In the genomic region with DNA sequence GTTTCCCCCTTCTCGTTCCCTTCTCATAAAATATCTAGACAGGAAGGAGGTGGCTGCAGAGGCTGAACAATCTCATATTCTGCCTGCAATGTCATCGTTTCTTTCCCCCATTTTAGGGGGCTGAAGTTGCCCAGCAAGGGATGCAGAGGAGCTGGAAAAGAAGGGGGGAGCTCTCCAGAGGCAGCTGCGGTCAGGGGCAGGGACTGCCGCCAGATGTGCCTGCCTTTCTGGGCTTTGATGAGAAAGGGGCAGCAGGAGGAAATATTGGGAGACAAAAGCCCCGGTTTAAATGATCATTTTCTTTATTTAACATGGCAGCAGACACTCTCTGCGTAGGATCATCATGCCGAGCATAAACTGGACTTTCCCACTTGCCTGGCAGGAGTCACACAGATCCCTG, we compare ENCODE assay signal across 24 cellular contexts. TPM values are rescaled to one million over a fixed set of nuclear protein-coding genes. Genes with fewer than 3 reads are reported as not detected.
DNase-seq lines count a peak whose midpoint lies in the region; ATAC-seq and TF ChIP-seq lines count a peak whose summit lies in the region.
"Had no signal": no experiment of that assay in that cellular context is flagged by ENCODE, and none has a peak within 500 bp of the region (broad histone marks: within the 10 kb centered on the region; RNA-seq: fewer than 3 reads in every experiment).

No MANE protein-coding gene starts in this region.

- no peaks in the 10 kb centered on the region for H3K79me2 ChIP-seq in GM23338 (replicated peaks; ENCODE audit: insufficient read depth)

- H3F3A ChIP-seq in GM23338 (replicated peaks; ENCODE audit: low read depth), result no peaks in the 10 kb centered on the region

- no peak overlapping the region for H3K18ac ChIP-seq in neuronal stem cell (ENCODE audit: low read length)

- no peaks in the 10 kb centered on the region for H3K9me2 ChIP-seq in GM23338 (ENCODE audit: insufficient read depth)

- DNase-seq in GM23338 (ENCODE audit: low spot score) (peak; percentile 15), neuronal stem cell (ENCODE audit: low spot score) (no peak), cardiac septum (ENCODE audit: low spot score) (no peak), upper lobe of left lung (no peak)
- DNase-seq in effector CD4-positive, alpha-beta T cell, result no peak
- DNase-seq in activated effector memory CD4-positive, alpha-beta T cell treated with anti-CD3 and anti-CD28 coated beads, Interleukin-2, amount 50 U/mL, for 16 hours, result no peak
- DNase-seq: ACHN; activated CD4-positive, alpha-beta T cell treated with anti-CD3 and anti-CD28 coated beads, Interleukin-2, amount 50 U/mL, for 1 hour; activated CD8-positive, alpha-beta memory T cell treated with anti-CD3 and anti-CD28 coated beads, Interleukin-2, amount 10 ng/mL, durations not matched to agents 7 days and 5 days; activated naive CD4-positive, alpha-beta T cell treated with Interleukin-2 at 50 U/mL for 16 hours; activated T-cell treated with anti-CD3 and anti-CD28 coated beads, Interleukin-2, amount 50 U/mL, for 72 hours; DMS53; HCEC 1CT; heart left ventricle; left cardiac atrium; NCI-H1105; NCI-H345; NCI-H748 treated with DMSO at 0.1 percent for 48 hours; small intestine; stimulated activated naive CD8-positive, alpha-beta T cell treated with anti-CD3 and anti-CD28 coated beads, Interleukin-15, amount 100 ng/mL, for 72 hours; tibial artery had no signal

- H3K27ac Mint-ChIP-seq in GM23338, result peak overlapping the region; percentile 60
- H3K27ac Mint-ChIP-seq: activated CD8-positive, alpha-beta memory T cell treated with anti-CD3 and anti-CD28 coated beads, Interleukin-2, amount 10 ng/mL, durations not matched to agents 7 days and 5 days; activated T-cell treated with anti-CD3 and anti-CD28 coated beads, Interleukin-2, amount 50 U/mL, for 72 hours; stimulated activated naive CD8-positive, alpha-beta T cell treated with anti-CD3 and anti-CD28 coated beads, Interleukin-15, amount 100 ng/mL, for 72 hours; T-helper 1 cell treated with Interleukin-12 subunit alpha and Interleukin-12 subunit beta and Interleukin-4 antibody, amounts not matched to agents 30 μg/mL and 1 μg/mL, for 36 hours had no signal

- no peak overlapping the region for H2AK5ac ChIP-seq in neuronal stem cell (ENCODE audit: low read depth, low read length)

- peak; percentile 80 for ATAC-seq in GM23338
- ATAC-seq in SK-N-SH treated with all-trans-retinoic acid at 6 μM for 48 hours, result peak; percentile 67
- ATAC-seq in upper lobe of left lung (ENCODE audit: low FRiP score in 2 of 2), result no peak
- ATAC-seq: activated CD8-positive, alpha-beta memory T cell treated with anti-CD3 and anti-CD28 coated beads, Interleukin-2, amount 10 ng/mL, durations not matched to agents 7 days and 5 days; activated T-cell treated with anti-CD3 and anti-CD28 coated beads, Interleukin-2, amount 50 U/mL, for 72 hours; heart left ventricle; left cardiac atrium; stimulated activated naive CD8-positive, alpha-beta T cell treated with anti-CD3 and anti-CD28 coated beads, Interleukin-15, amount 100 ng/mL, for 72 hours had no signal

- H3K36me3 ChIP-seq in GM23338 (ENCODE audit: insufficient read depth) (no peaks in the 10 kb centered on the region), iPS-18a (ENCODE audit: control insufficient read depth, low read depth, low read length) (no peaks in the 10 kb centered on the region), neuronal stem cell (replicated peaks in 1 of 2; ENCODE audit: control insufficient read depth in 2 of 2, insufficient read depth in 2 of 2, low read length in 2 of 2) (no peaks in the 10 kb centered on the region), upper lobe of left lung (no peaks in the 10 kb centered on the region)
- H3K36me3 ChIP-seq: heart left ventricle, tibial artery had no signal

- no peak overlapping the region for H3K23ac ChIP-seq in neuronal stem cell (ENCODE audit: low read depth, low read length, poor library complexity)

- no peak overlapping the region for H3K4ac ChIP-seq in neuronal stem cell (ENCODE audit: low read length)

- no peak overlapping the region for H3K9ac ChIP-seq in iPS-18a (ENCODE audit: low read length)
- no peak overlapping the region for H3K9ac ChIP-seq in neuronal stem cell (ENCODE audit: low read depth, low read length, poor library complexity)

- H3K4me3 Mint-ChIP-seq in GM23338, result peak overlapping the region; percentile 44
- H3K4me3 Mint-ChIP-seq: activated CD8-positive, alpha-beta memory T cell treated with anti-CD3 and anti-CD28 coated beads, Interleukin-2, amount 10 ng/mL, durations not matched to agents 7 days and 5 days; activated T-cell treated with anti-CD3 and anti-CD28 coated beads, Interleukin-2, amount 50 U/mL, for 72 hours; stimulated activated naive CD8-positive, alpha-beta T cell treated with anti-CD3 and anti-CD28 coated beads, Interleukin-15, amount 100 ng/mL, for 72 hours; T-helper 1 cell treated with Interleukin-12 subunit alpha and Interleukin-12 subunit beta and Interleukin-4 antibody, amounts not matched to agents 30 μg/mL and 1 μg/mL, for 36 hours had no signal

- H3K4me3 ChIP-seq in GM23338 (no peak overlapping the region), iPS-18a (ENCODE audit: low read length) (peak overlapping the region; percentile 10), neuronal stem cell (ENCODE audit: low read length in 2 of 2) (no peak overlapping the region), upper lobe of left lung (no peak overlapping the region)
- H3K4me3 ChIP-seq: heart left ventricle, tibial artery had no signal

- H3K27ac ChIP-seq in GM23338 (ENCODE audit: low read depth) (no peak overlapping the region), iPS-18a (ENCODE audit: low read length) (no peak overlapping the region), neuronal stem cell (replicated peaks; ENCODE audit: low read length) (no peak overlapping the region), upper lobe of left lung (no peak overlapping the region)
- H3K27ac ChIP-seq: heart left ventricle, tibial artery had no signal

- no peak overlapping the region for H2BK5ac ChIP-seq in neuronal stem cell (ENCODE audit: low read length)

- peaks cover 19% of the 10 kb centered on the region for H3K4me1 Mint-ChIP-seq in GM23338
- H3K4me1 Mint-ChIP-seq: activated CD8-positive, alpha-beta memory T cell treated with anti-CD3 and anti-CD28 coated beads, Interleukin-2, amount 10 ng/mL, durations not matched to agents 7 days and 5 days; stimulated activated naive CD8-positive, alpha-beta T cell treated with anti-CD3 and anti-CD28 coated beads, Interleukin-15, amount 100 ng/mL, for 72 hours had no signal

- no peak overlapping the region for H3K14ac ChIP-seq in neuronal stem cell (ENCODE audit: low read length)

- H3K27me3 ChIP-seq in GM23338 (ENCODE audit: insufficient read depth), result no peaks in the 10 kb centered on the region
- no peaks in the 10 kb centered on the region for H3K27me3 ChIP-seq in iPS-18a (ENCODE audit: control insufficient read depth, insufficient read depth, low read length)
- H3K27me3 ChIP-seq in neuronal stem cell (ENCODE audit: control insufficient read depth in 3 of 3, insufficient read depth in 3 of 3, low read depth in 1 of 3, low read length in 3 of 3), result no peaks in the 10 kb centered on the region
- H3K27me3 ChIP-seq in upper lobe of left lung, result no peaks in the 10 kb centered on the region
- H3K27me3 ChIP-seq: heart left ventricle had no signal

- WGBS in neuronal stem cell (ENCODE audit: extremely low coverage in 2 of 2, insufficient read length in 2 of 2, insufficient replicate concordance in 1 of 2), 2 donors, result no CpG with 5 or more reads among the region's 7 CpGs
- WGBS in upper lobe of left lung, 2 donors, result 38 to 42% methylated on average over 7 of the region's 7 CpGs

- no peaks in the 10 kb centered on the region for H3K9me3 Mint-ChIP-seq in GM23338
- H3K9me3 Mint-ChIP-seq: activated T-cell treated with anti-CD3 and anti-CD28 coated beads, Interleukin-2, amount 50 U/mL, for 72 hours; stimulated activated naive CD8-positive, alpha-beta T cell treated with anti-CD3 and anti-CD28 coated beads, Interleukin-15, amount 100 ng/mL, for 72 hours; T-helper 1 cell treated with Interleukin-12 subunit alpha and Interleukin-12 subunit beta and Interleukin-4 antibody, amounts not matched to agents 30 μg/mL and 1 μg/mL, for 36 hours had no signal

- no peak overlapping the region for H2BK15ac ChIP-seq in neuronal stem cell (ENCODE audit: low read length)

- H4K8ac ChIP-seq in neuronal stem cell (ENCODE audit: low read depth, low read length), result no peak overlapping the region

- no peaks in the 10 kb centered on the region for H4K20me1 ChIP-seq in GM23338 (replicated peaks; ENCODE audit: insufficient read depth)

- intact Hi-C loops in cardiac septum (cut with DNase I), result no loop called here

- no peak overlapping the region for H2BK12ac ChIP-seq in neuronal stem cell (ENCODE audit: low read length)

- no peak for TF ChIP-seq POLR2A in upper lobe of left lung (IDR thresholded peaks at IDR 0.05)

- no peaks in the 10 kb centered on the region for H3K36me3 Mint-ChIP-seq in GM23338 (ENCODE audit: low read depth)
- H3K36me3 Mint-ChIP-seq: activated CD8-positive, alpha-beta memory T cell treated with anti-CD3 and anti-CD28 coated beads, Interleukin-2, amount 10 ng/mL, durations not matched to agents 7 days and 5 days had no signal

- H2BK120ac ChIP-seq in neuronal stem cell (ENCODE audit: low read depth, low read length), result no peak overlapping the region

- H3K9me3 ChIP-seq in iPS-18a (ENCODE audit: control insufficient read depth, low read depth, low read length) (no peaks in the 10 kb centered on the region), neuronal stem cell (replicated peaks in 1 of 2; ENCODE audit: control insufficient read depth in 2 of 2, insufficient read depth in 1 of 2, low read depth in 1 of 2, low read length in 2 of 2) (no peaks in the 10 kb centered on the region), upper lobe of left lung (no peaks in the 10 kb centered on the region)
- H3K9me3 ChIP-seq: heart left ventricle, tibial artery had no signal

- peaks cover 10% of the 10 kb centered on the region for H3K27me3 Mint-ChIP-seq in GM23338 (ENCODE audit: insufficient read depth, low read depth, poor library complexity)

- H3K79me1 ChIP-seq in neuronal stem cell (ENCODE audit: low read depth, low read length), result no peaks in the 10 kb centered on the region

- H3K4me2 ChIP-seq in GM23338 (peak overlapping the region; percentile 64), neuronal stem cell (ENCODE audit: insufficient read depth, low read length, poor library complexity, severe bottlenecking) (no peak overlapping the region)

- H4K91ac ChIP-seq in neuronal stem cell (ENCODE audit: low read depth, low read length, poor library complexity), result no peak overlapping the region

- H3K4me1 ChIP-seq in GM23338 (ENCODE audit: insufficient read depth) (peaks cover 24% of the 10 kb centered on the region), iPS-18a (ENCODE audit: control insufficient read depth, low read depth, low read length) (peaks cover 10% of the 10 kb centered on the region), neuronal stem cell (ENCODE audit: control insufficient read depth in 2 of 2, insufficient read depth in 1 of 2, low read depth in 1 of 2, low read length in 2 of 2) (peaks cover 7 to 12% of the 10 kb centered on the region in 2 donors), upper lobe of left lung (no peaks in the 10 kb centered on the region)
- H3K4me1 ChIP-seq: tibial artery had no signal

- H2AFZ ChIP-seq in GM23338, result peak overlapping the region; percentile 89
- H2AFZ ChIP-seq in neuronal stem cell (ENCODE audit: low read length), result peak overlapping the region; percentile 55

- TF ChIP-seq CTCF in GM23338 (conservative IDR thresholded peaks at IDR 0.05; ENCODE audit: low read depth in 2 of 2) (no peak), upper lobe of left lung (IDR thresholded peaks at IDR 0.05) (no peak)

- TF ChIP-seq EP300 in upper lobe of left lung (IDR thresholded peaks at IDR 0.05), result no peak

RNA-seq across cellular contexts. Expression of gene MMS22L, which starts 22.7 kb away (rescaled TPM):
- total RNA-seq in GM23338 (2014; rRNA removed; shearing (Covaris generic)), result 49.5 and 64.2 TPM in 2 replicates
- polyA plus RNA-seq in GM23338 (2016; fragmentation: Nextera tagmentation; extraction: Ambion mirVana), result 9.5 and 11.7 TPM in 2 replicates
- 14.4 TPM for polyA plus RNA-seq in neuronal stem cell (2013, experiment 1 of 2)
- polyA plus RNA-seq in neuronal stem cell (2013, experiment 2 of 2), result 15.2 TPM
- total RNA-seq in cardiac septum (3.5 TPM), upper lobe of left lung (10 to 100 TPM in 2 of 6 donors, 1 to 10 TPM in 4; 4.9 to 22.1 (median 7.9) TPM)

Comparison
In these comparisons a context has a peak if more than half of its experiments do, and no peak if none do; other contexts are left out.
1. ATAC-seq: peak in GM23338 (single experiment) and SK-N-SH treated with all-trans-retinoic acid at 6 μM for 48 hours (single experiment); none in upper lobe of left lung (0 of 2).